Comparison of ENCODE assay signal across 8 cellular contexts in genomic region chr19:45406165-45406956, GRCh38. TPM values are rescaled to one million over a fixed set of nuclear protein-coding genes. Genes with fewer than 3 reads are reported as not detected.
DNase-seq lines count a peak whose midpoint lies in the region; ATAC-seq and TF ChIP-seq lines count a peak whose summit lies in the region.

POLR1G (plus strand) TSS chr19:45406644; CDS start chr19:45406697, 53 bp downstream.

- peak; percentile 44 for TF ChIP-seq POLR2A in transverse colon (IDR thresholded peaks at IDR 0.05)

- H4K8ac ChIP-seq in trophoblast cell (ENCODE audit: low read depth, low read length) = peak within 1 kb of the TSS; percentile 92

- H3K14ac ChIP-seq in trophoblast cell (ENCODE audit: low read length) = peak within 1 kb of the TSS; percentile 91

- H3K9me3 ChIP-seq in adipocyte (ENCODE audit: control insufficient read depth, low read length) (no peaks in the 10 kb centered on the region), cardiac muscle cell (ENCODE audit: low read depth) (no peaks in the 10 kb centered on the region), trophoblast cell (ENCODE audit: insufficient read depth, low read depth, low read length) (no peaks in the 10 kb centered on the region), transverse colon (no peaks in the 10 kb centered on the region)

- peak within 1 kb of the TSS; percentile 28 for H2AK5ac ChIP-seq in trophoblast cell (ENCODE audit: low read length)

- peaks cover 32% of the 10 kb centered on the region for H3K79me1 ChIP-seq in trophoblast cell (ENCODE audit: low read length)

- H3K4me1 ChIP-seq in adipocyte (ENCODE audit: control insufficient read depth, insufficient read depth, low read length) = peaks cover 28% of the 10 kb centered on the region
- H3K4me1 ChIP-seq in cardiac muscle cell (ENCODE audit: low read depth) = peaks cover 14% of the 10 kb centered on the region
- peaks cover 11 to 20% of the 10 kb centered on the region in 2 experiments for H3K4me1 ChIP-seq in trophoblast cell (ENCODE audit: control insufficient read depth in 1 of 2, insufficient read depth in 2 of 2, low read length in 2 of 2)
- peaks cover 5 to 41% (median 30%) of the 10 kb centered on the region in 4 donors for H3K4me1 ChIP-seq in transverse colon

- WGBS in trophoblast cell (ENCODE audit: extremely low coverage, insufficient coverage, insufficient read length) = no CpG with 5 or more reads among the region's 47 CpGs
- 0% methylated on average over 2 to 47 of the region's 47 CpGs for WGBS in transverse colon (ENCODE audit: low coverage in 1 of 2), 2 donors

- H3K27ac ChIP-seq in cardiac muscle cell = peak within 1 kb of the TSS; percentile 97
- peak within 1 kb of the TSS; percentile 97 for H3K27ac ChIP-seq in trophoblast cell (ENCODE audit: low read depth, low read length)
- peak within 1 kb of the TSS; percentile 92 to 95 (median 94) for H3K27ac ChIP-seq in transverse colon

- H3K27me3 ChIP-seq in adipocyte (replicated peaks; ENCODE audit: control insufficient read depth, insufficient read depth, low read length) = no peaks in the 10 kb centered on the region
- H3K27me3 ChIP-seq in cardiac muscle cell = no peaks in the 10 kb centered on the region
- no peaks in the 10 kb centered on the region for H3K27me3 ChIP-seq in trophoblast cell (ENCODE audit: insufficient read depth, low read length)
- peaks cover 16% of the 10 kb centered on the region for H3K27me3 ChIP-seq in transverse colon

- H2BK12ac ChIP-seq in trophoblast cell (ENCODE audit: low read length) = peak within 1 kb of the TSS; percentile 89

- peaks cover 3% of the 10 kb centered on the region for H3K36me3 ChIP-seq in adipocyte (ENCODE audit: control insufficient read depth, insufficient read depth, low read length, severe bottlenecking)
- H3K36me3 ChIP-seq in cardiac muscle cell = no peaks in the 10 kb centered on the region
- peaks cover 15% of the 10 kb centered on the region in 2 experiments for H3K36me3 ChIP-seq in trophoblast cell (ENCODE audit: control insufficient read depth in 1 of 2, insufficient read depth in 2 of 2, low read length in 2 of 2)
- H3K36me3 ChIP-seq in transverse colon = no peaks in the 10 kb centered on the region

- TF ChIP-seq CTCF in GM12865 (IDR thresholded peaks at IDR 0.05; ENCODE audit: insufficient read depth, low read depth, low read length, missing control alignments) (no peak), cardiac muscle cell (IDR thresholded peaks at IDR 0.05; ENCODE audit: low read depth, low read length) (no peak), transverse colon (IDR thresholded peaks at IDR 0.05) (peak in 1 of 5 experiments; percentile 24)

- DNase-seq in GM12865 (ENCODE audit: low read depth) (peak; percentile 87), NCI-H1417 treated with DMSO at 0.1 percent for 48 hours (lab: John Stamatoyannopoulos, UW) (peak; percentile 48), SW480 (ENCODE audit: low spot score) (peak; percentile 94), adipocyte (ENCODE audit: low read depth) (peak; percentile 89), cardiac muscle cell (ENCODE audit: low read depth in 1 of 2, low spot score in 1 of 2) (peak; percentile 82 to 84), trophoblast cell (peak; percentile 73 to 94), transverse colon (peak; percentile 84)

- peak within 1 kb of the TSS; percentile 98 for H4K91ac ChIP-seq in trophoblast cell (ENCODE audit: low read depth, low read length)

- H4K12ac ChIP-seq in trophoblast cell (ENCODE audit: low read depth, low read length) = peak within 1 kb of the TSS; percentile 37

- peak within 1 kb of the TSS; percentile 94 for H2BK120ac ChIP-seq in trophoblast cell (ENCODE audit: insufficient read depth, low read length, poor library complexity)

- H3K9ac ChIP-seq in adipocyte (ENCODE audit: low read length) (peak within 1 kb of the TSS; percentile 96), trophoblast cell (ENCODE audit: low read length) (peak within 1 kb of the TSS; percentile 84)

- in situ Hi-C loops in transverse colon (cut with MboI; ENCODE audit: low pct_ligation_motif_present in 1 of 4, low pct_unique_long_range_greater_than_20kb in 1 of 4, low sequenced_read_pairs in 3 of 4) = no loop called here

- H3K4me3 ChIP-seq in GM12865 (ENCODE audit: low read depth, low read length) (peak within 1 kb of the TSS; percentile 85), adipocyte (ENCODE audit: low read length) (peak within 1 kb of the TSS; percentile 96), cardiac muscle cell (peak within 1 kb of the TSS; percentile 71), trophoblast cell (ENCODE audit: low read depth, low read length) (peak within 1 kb of the TSS; percentile 83), transverse colon (peak within 1 kb of the TSS; percentile 43 to 86 (median 64))

- peak; percentile 76 for ATAC-seq in HG02678 (IDR thresholded peaks at IDR 0.05; ENCODE audit: unreplicated experiment)

- peaks cover 20% of the 10 kb centered on the region for H3K79me2 ChIP-seq in trophoblast cell (ENCODE audit: control insufficient read depth, insufficient read depth, low read length, poor library complexity)

- H3K23ac ChIP-seq in trophoblast cell (ENCODE audit: low read length) = no peak within 1 kb of the TSS

- intact Hi-C loops in transverse colon (cut with DNase I; ENCODE audit: low total_unique reads) = no loop called here

- peak within 1 kb of the TSS; percentile 99 for H2BK5ac ChIP-seq in trophoblast cell (ENCODE audit: low read depth, low read length, poor library complexity)

- peak within 1 kb of the TSS; percentile 75 for H3K4me2 ChIP-seq in trophoblast cell (ENCODE audit: low read length)

- peak within 1 kb of the TSS; percentile 83 for H3K4ac ChIP-seq in trophoblast cell (ENCODE audit: low read depth, low read length)

- H2AFZ ChIP-seq in trophoblast cell (ENCODE audit: insufficient read depth, low read length, poor library complexity) = peak within 1 kb of the TSS; percentile 83

- H3K18ac ChIP-seq in trophoblast cell (ENCODE audit: low read length) = peak within 1 kb of the TSS; percentile 88

- no peak for TF ChIP-seq EP300 in transverse colon (IDR thresholded peaks at IDR 0.05; ENCODE audit: low read depth)

RNA-seq across cellular contexts. Expression of gene POLR1G, which starts in this region (rescaled TPM):
- total RNA-seq in cardiac muscle cell (6.5 and 17.8 TPM in 2 replicates), transverse colon (1 to 10 TPM in 3 of 4 donors, under 1 TPM in 1; 1.00 to 3.5 (median 1.2) TPM)
- 6.0 and 6.6 TPM in 2 replicates for polyA plus RNA-seq in cardiac muscle cell
- 10.8 and 11.1 TPM in 2 replicates for polyA plus RNA-seq in trophoblast cell (2013)

Comparison
In these comparisons a context has a peak if more than half of its experiments do, and no peak if none do; other contexts are left out.
1. Peak in every context shown above with its lines: DNase-seq, ATAC-seq, H3K4me3 ChIP-seq and H3K27ac ChIP-seq.